ENCODE assay signal across 10 cellular contexts in genomic region chr1:240122639-240123604, GRCh38. TPM values are rescaled to one million over a fixed set of nuclear protein-coding genes. Genes with fewer than 3 reads are reported as not detected.
DNase-seq lines count a peak whose midpoint lies in the region; ATAC-seq and TF ChIP-seq lines count a peak whose summit lies in the region.
"Had no signal": no experiment of that assay in that cellular context is flagged by ENCODE, and none has a peak within 500 bp of the region (broad histone marks: within the 10 kb centered on the region; RNA-seq: fewer than 3 reads in every experiment).

No MANE protein-coding gene starts in this region.

- no peak for TF ChIP-seq CTCF in progenitor cell of endocrine pancreas (IDR thresholded peaks at IDR 0.05; ENCODE audit: unreplicated experiment)

- no peaks in the 10 kb centered on the region for H3K9me3 Mint-ChIP-seq in progenitor cell of endocrine pancreas (ENCODE audit: low read depth)

- H3K4me3 Mint-ChIP-seq in progenitor cell of endocrine pancreas (ENCODE audit: low read depth), result peak overlapping the region; percentile 53
- H3K4me3 Mint-ChIP-seq: naive thymus-derived CD8-positive, alpha-beta T cell had no signal

- DNase-seq in HT1080 (ENCODE audit: low read depth) (peak; percentile 20), NCI-H748 (lab: John Stamatoyannopoulos, UW; ENCODE audit: unreplicated experiment) (peak; percentile 95), head of caudate nucleus (peak in 37 of 42 donors; percentile 14 to 80 (median 40)), progenitor cell of endocrine pancreas (ENCODE audit: low spot score, unreplicated experiment) (peak; percentile 45)
- DNase-seq: effector memory CD4-positive, alpha-beta T cell; naive thymus-derived CD8-positive, alpha-beta T cell had no signal

- ATAC-seq in HG03045 (IDR thresholded peaks at IDR 0.05; ENCODE audit: unreplicated experiment), result no peak
- no peak for ATAC-seq in HG02610 (IDR thresholded peaks at IDR 0.05; ENCODE audit: unreplicated experiment)
- no peak for ATAC-seq in GM19463 (IDR thresholded peaks at IDR 0.05; ENCODE audit: unreplicated experiment)
- no peak for ATAC-seq in GM19467 (IDR thresholded peaks at IDR 0.05; ENCODE audit: unreplicated experiment)
- ATAC-seq: naive thymus-derived CD8-positive, alpha-beta T cell had no signal

- H3K4me1 Mint-ChIP-seq in progenitor cell of endocrine pancreas (ENCODE audit: low read depth), result peaks cover 16% of the 10 kb centered on the region
- H3K4me1 Mint-ChIP-seq: naive thymus-derived CD8-positive, alpha-beta T cell had no signal

- no peaks in the 10 kb centered on the region for H3K27me3 Mint-ChIP-seq in progenitor cell of endocrine pancreas
- H3K27me3 Mint-ChIP-seq: naive thymus-derived CD8-positive, alpha-beta T cell had no signal

- no peaks in the 10 kb centered on the region for H3K36me3 Mint-ChIP-seq in progenitor cell of endocrine pancreas (ENCODE audit: insufficient read depth)
- H3K36me3 Mint-ChIP-seq: naive thymus-derived CD8-positive, alpha-beta T cell had no signal

- peak overlapping the region; percentile 81 for H3K27ac Mint-ChIP-seq in progenitor cell of endocrine pancreas
- H3K27ac Mint-ChIP-seq: naive thymus-derived CD8-positive, alpha-beta T cell had no signal

- intact Hi-C loops in head of caudate nucleus (cut with DNase I), result no loop called here

RNA-seq across cellular contexts. Expression of gene FMN2, which starts 31.2 kb away (rescaled TPM):
- 0.80 and 1.3 TPM in 2 replicates for total RNA-seq in HT1080 (2014; rRNA removed; shearing (Covaris generic))
- 19.6 and 20.7 TPM in 2 replicates for polyA plus RNA-seq in HT1080 (2015; cell fraction: cytosol; rRNA removed)
- 11.5 and 13.8 TPM in 2 replicates for polyA plus RNA-seq in HT1080 (2015; cell fraction: nucleus; rRNA removed)
- total RNA-seq in progenitor cell of endocrine pancreas, result 2.3 and 3.2 TPM in 2 replicates
- total RNA-seq: naive thymus-derived CD8-positive, alpha-beta T cell had no signal
- polyA plus RNA-seq: naive thymus-derived CD8-positive, alpha-beta T cell had no signal

Comparison
In these comparisons a context has a peak if more than half of its experiments do, and no peak if none do; other contexts are left out.
1. DNase-seq: peak in every context shown above with its lines; median percentile 95 in NCI-H748; 45 in progenitor cell of endocrine pancreas; 40 in head of caudate nucleus; 20 in HT1080.